Comparison of ENCODE assay signal across 1 cellular context in genomic region chr14:50389668-50390441, GRCh38.
TF ChIP-seq lines count a peak whose summit lies in the region.

No MANE protein-coding gene starts in this region.

TF ChIP-seq in HepG2, 621 proteins besides CTCF, POLR2A, EP300 and RAD21 (continued from another document):
- no peak for TF ChIP-seq AFF4 (CRISPR knock-in tag; IDR thresholded peaks at IDR 0.05)
- TF ChIP-seq NFE2L2 (IDR thresholded peaks at IDR 0.05; ENCODE audit: low read length) = no peak
- TF ChIP-seq GATAD2A (CRISPR knock-in tag; IDR thresholded peaks at IDR 0.05) = peak; percentile 24; the same call in 1 of the 2 replicates
- no peak for TF ChIP-seq ZNF660 (CRISPR knock-in tag; IDR thresholded peaks at IDR 0.05; ENCODE audit: borderline replicate concordance, low read depth)
- peak; percentile 73 for TF ChIP-seq HNF1B (CRISPR knock-in tag; IDR thresholded peaks at IDR 0.05)
- TF ChIP-seq, protein P1, sequence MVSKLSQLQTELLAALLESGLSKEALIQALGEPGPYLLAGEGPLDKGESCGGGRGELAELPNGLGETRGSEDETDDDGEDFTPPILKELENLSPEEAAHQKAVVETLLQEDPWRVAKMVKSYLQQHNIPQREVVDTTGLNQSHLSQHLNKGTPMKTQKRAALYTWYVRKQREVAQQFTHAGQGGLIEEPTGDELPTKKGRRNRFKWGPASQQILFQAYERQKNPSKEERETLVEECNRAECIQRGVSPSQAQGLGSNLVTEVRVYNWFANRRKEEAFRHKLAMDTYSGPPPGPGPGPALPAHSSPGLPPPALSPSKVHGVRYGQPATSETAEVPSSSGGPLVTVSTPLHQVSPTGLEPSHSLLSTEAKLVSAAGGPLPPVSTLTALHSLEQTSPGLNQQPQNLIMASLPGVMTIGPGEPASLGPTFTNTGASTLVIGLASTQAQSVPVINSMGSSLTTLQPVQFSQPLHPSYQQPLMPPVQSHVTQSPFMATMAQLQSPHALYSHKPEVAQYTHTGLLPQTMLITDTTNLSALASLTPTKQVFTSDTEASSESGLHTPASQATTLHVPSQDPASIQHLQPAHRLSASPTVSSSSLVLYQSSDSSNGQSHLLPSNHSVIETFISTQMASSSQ (IDR thresholded peaks at IDR 0.05; ENCODE audit: low read depth) = peak; percentile 84
- TF ChIP-seq, protein P1 (CRISPR knock-in tag; IDR thresholded peaks at IDR 0.05; ENCODE audit: borderline replicate concordance) = peak; percentile 84
- TF ChIP-seq TEAD3 (CRISPR knock-in tag; optimal IDR thresholded peaks at IDR 0.05; ENCODE audit: borderline replicate concordance) = peak; percentile 35
- TF ChIP-seq PTBP1 (IDR thresholded peaks at IDR 0.05; ENCODE audit: low read depth, low read length, poor library complexity, severe bottlenecking) = no peak
- TF ChIP-seq, protein P2, sequence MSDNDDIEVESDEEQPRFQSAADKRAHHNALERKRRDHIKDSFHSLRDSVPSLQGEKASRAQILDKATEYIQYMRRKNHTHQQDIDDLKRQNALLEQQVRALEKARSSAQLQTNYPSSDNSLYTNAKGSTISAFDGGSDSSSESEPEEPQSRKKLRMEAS (IDR thresholded peaks at IDR 0.05) = peak; percentile 40; the same call in 1 of the 2 replicates
- TF ChIP-seq KAT8 (CRISPR knock-in tag; IDR thresholded peaks at IDR 0.05) = peak; percentile 14; the same call in 1 of the 2 replicates
- no peak for TF ChIP-seq ZNF605 (CRISPR knock-in tag; IDR thresholded peaks at IDR 0.05)
- no peak for TF ChIP-seq WIZ (CRISPR knock-in tag; IDR thresholded peaks at IDR 0.05)
- TF ChIP-seq, protein P3, sequence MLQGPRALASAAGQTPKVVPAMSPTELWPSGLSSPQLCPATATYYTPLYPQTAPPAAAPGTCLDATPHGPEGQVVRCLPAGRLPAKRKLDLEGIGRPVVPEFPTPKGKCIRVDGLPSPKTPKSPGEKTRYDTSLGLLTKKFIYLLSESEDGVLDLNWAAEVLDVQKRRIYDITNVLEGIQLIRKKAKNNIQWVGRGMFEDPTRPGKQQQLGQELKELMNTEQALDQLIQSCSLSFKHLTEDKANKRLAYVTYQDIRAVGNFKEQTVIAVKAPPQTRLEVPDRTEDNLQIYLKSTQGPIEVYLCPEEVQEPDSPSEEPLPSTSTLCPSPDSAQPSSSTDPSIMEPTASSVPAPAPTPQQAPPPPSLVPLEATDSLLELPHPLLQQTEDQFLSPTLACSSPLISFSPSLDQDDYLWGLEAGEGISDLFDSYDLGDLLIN (CRISPR knock-in tag; IDR thresholded peaks at IDR 0.05; ENCODE audit: borderline replicate concordance) = no peak
- no peak for TF ChIP-seq HNRNPUL1 (IDR thresholded peaks at IDR 0.05; ENCODE audit: low read depth, low read length)
TF ChIP-seq in HepG2: peak in this region for 9.
